23 cellular contexts compared by ENCODE assay signal in the genomic region with DNA sequence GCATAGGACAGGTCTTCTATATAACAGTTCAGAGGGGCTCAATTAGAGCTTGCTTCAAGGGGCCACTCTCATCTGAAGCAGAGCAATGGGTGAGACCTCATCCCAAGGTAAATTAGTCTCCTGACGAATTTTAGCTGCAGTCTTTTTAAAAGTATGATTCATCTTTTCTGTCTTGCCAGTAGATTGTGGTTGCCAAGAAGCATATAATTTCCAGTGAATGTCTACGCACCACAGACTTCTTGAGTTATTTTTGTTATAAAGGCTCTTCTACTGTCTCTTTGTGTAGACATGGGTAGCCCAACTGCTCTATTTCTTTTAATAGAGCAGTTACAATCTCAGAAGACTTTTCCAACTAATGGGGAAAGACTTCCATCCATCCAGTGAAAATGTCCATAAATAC.
"Had no signal": no experiment of that assay in that cellular context is flagged by ENCODE, and none has a peak within 500 bp of the region (broad histone marks: within the 10 kb centered on the region; RNA-seq: fewer than 3 reads in every experiment).

No MANE protein-coding gene starts in this region.

- H3K27me3 ChIP-seq: foreskin keratinocyte, ovary, right atrium auricular region, sigmoid colon, suprapubic skin, thyroid gland had no signal

- H3K4me3 Mint-ChIP-seq: naive thymus-derived CD8-positive, alpha-beta T cell; neural crest cell; type B pancreatic cell had no signal

- H3K36me3 ChIP-seq: ovary, right atrium auricular region, sigmoid colon, suprapubic skin, thyroid gland had no signal

- H3K27ac Mint-ChIP-seq: naive thymus-derived CD8-positive, alpha-beta T cell; type B pancreatic cell had no signal

- H3K4me3 ChIP-seq: dorsolateral prefrontal cortex, lung, ovary, right atrium auricular region, sigmoid colon, suprapubic skin, thyroid gland had no signal

- H3K36me3 Mint-ChIP-seq: type B pancreatic cell had no signal

- H3K4me1 Mint-ChIP-seq: naive thymus-derived CD8-positive, alpha-beta T cell; neural crest cell had no signal

- H3K27me3 Mint-ChIP-seq: type B pancreatic cell had no signal

- ATAC-seq: foreskin keratinocyte; left colon; left ventricle myocardium superior; naive thymus-derived CD8-positive, alpha-beta T cell had no signal

- FAIRE-seq: small intestine, urothelium cell line had no signal

- H3K4me1 ChIP-seq: foreskin keratinocyte, right atrium auricular region, sigmoid colon, suprapubic skin, thyroid gland had no signal

- H3K9me3 ChIP-seq: ovary, thyroid gland had no signal

- H3K27ac ChIP-seq: dorsolateral prefrontal cortex, foreskin keratinocyte, ovary, right atrium auricular region, sigmoid colon, suprapubic skin, thyroid gland had no signal

- DNase-seq: cortex of kidney; dorsolateral prefrontal cortex; effector CD8-positive, alpha-beta T cell; foreskin keratinocyte; hippocampal formation; left colon; left ventricle myocardium superior; mesenchymal stem cell; midbrain; naive thymus-derived CD8-positive, alpha-beta T cell; nucleus accumbens; ovary; sigmoid colon; small intestine; stimulated activated CD4-positive, alpha-beta T cell treated with anti-CD3 and anti-CD28 coated beads, Interleukin-12 subunit alpha, Interleukin-12 subunit beta, amount 100 ng/mL, for 4 hours; stimulated activated naive CD4-positive, alpha-beta T cell treated with Interleukin-2 at 50 U/mL for 16 hours; thyroid gland had no signal
